In genomic region chr11:9719949-9720646, GRCh38 we compare ENCODE assay signal across 10 cellular contexts. TPM values are rescaled to one million over a fixed set of nuclear protein-coding genes. Genes with fewer than 3 reads are reported as not detected.
DNase-seq lines count a peak whose midpoint lies in the region; ATAC-seq, FAIRE-seq and TF ChIP-seq lines count a peak whose summit lies in the region.
"Had no signal": no experiment of that assay in that cellular context is flagged by ENCODE, and none has a peak within 500 bp of the region (broad histone marks: within the 10 kb centered on the region; RNA-seq: fewer than 3 reads in every experiment).

No MANE protein-coding gene starts in this region.

- no peaks in the 10 kb centered on the region for H3K79me2 ChIP-seq in DND-41 (ENCODE audit: insufficient read depth, low read length)

- no peak for FAIRE-seq in pancreas (lab: Jason Lieb, UNC)

- H3K4me3 ChIP-seq in DND-41 (ENCODE audit: low read depth in 1 of 2, low read length in 2 of 2) (no peak overlapping the region), pancreas (no peak overlapping the region)
- H3K4me3 ChIP-seq: smooth muscle cell had no signal

- peaks cover 38% of the 10 kb centered on the region for H3K4me1 Mint-ChIP-seq in endothelial cell (ENCODE audit: unreplicated experiment)

- no peak overlapping the region for H3K27ac ChIP-seq in DND-41 (ENCODE audit: low read length)
- peak overlapping the region in 3 of 4 donors; percentile 6 to 54 (median 51) for H3K27ac ChIP-seq in pancreas

- peak overlapping the region; percentile 67 for H3K4me3 Mint-ChIP-seq in endothelial cell (ENCODE audit: unreplicated experiment)

- peaks cover 11% of the 10 kb centered on the region for H3K4me1 ChIP-seq in DND-41 (ENCODE audit: insufficient read depth, low read length)
- H3K4me1 ChIP-seq in pancreas, result peaks cover 0 to 17% (median 4%) of the 10 kb centered on the region in 3 donors

- H3K27ac Mint-ChIP-seq in endothelial cell (ENCODE audit: unreplicated experiment), result peak overlapping the region; percentile 99

- no peak for DNase-seq in DND-41
- DNase-seq in NCI-H2029 treated with DMSO at 0.1 percent for 48 hours (lab: John Stamatoyannopoulos, UW), result peak; percentile 39
- DNase-seq in endothelial cell (ENCODE audit: low spot score), result no peak
- no peak for DNase-seq in pancreas
- DNase-seq in amygdala (lab: John Stamatoyannopoulos, UW), result no peak
- no peak for DNase-seq in iPS-NIHi7 (ENCODE audit: extremely low spot score)
- DNase-seq: NCI-H2227 treated with DMSO at 0.1 percent for 48 hours had no signal

- H4K20me1 ChIP-seq in DND-41 (ENCODE audit: insufficient read depth, low read length), result no peaks in the 10 kb centered on the region

- no peak overlapping the region for H3K4me2 ChIP-seq in DND-41 (ENCODE audit: insufficient read depth, low read length)
- H3K4me2 ChIP-seq: smooth muscle cell had no signal

- no peak; the same call in 2 of the 3 replicates for ATAC-seq in DND-41 (ENCODE audit: insufficient read depth, low read depth)
- peak in 3 of 4 donors; percentile 52 to 60 (median 56) for ATAC-seq in pancreas
- ATAC-seq in HG03457 (IDR thresholded peaks at IDR 0.05; ENCODE audit: unreplicated experiment), result no peak
- no peak for ATAC-seq in HG03196 (IDR thresholded peaks at IDR 0.05; ENCODE audit: unreplicated experiment)

- H3K9me3 ChIP-seq in DND-41 (ENCODE audit: insufficient read depth, low read length, severe bottlenecking) (no peaks in the 10 kb centered on the region), pancreas (no peaks in the 10 kb centered on the region)

- H3K27me3 Mint-ChIP-seq in endothelial cell (ENCODE audit: unreplicated experiment), result peaks cover 3% of the 10 kb centered on the region

- TF ChIP-seq CTCF in DND-41 (IDR thresholded peaks at IDR 0.05; ENCODE audit: borderline replicate concordance, extremely low read depth, low read length, poor library complexity, severe bottlenecking) (no peak), endothelial cell (IDR thresholded peaks at IDR 0.05; ENCODE audit: unreplicated experiment) (no peak), pancreas (IDR thresholded peaks at IDR 0.05) (no peak)

- intact Hi-C loops in pancreas (cut with DNase I), result no loop called here

- 67 to 70% methylated on average over 9 of the region's 9 CpGs for WGBS in pancreas, 2 donors

- H2AFZ ChIP-seq in DND-41 (ENCODE audit: low read depth, low read length), result peak overlapping the region; percentile 54

- H3K9ac ChIP-seq in DND-41 (ENCODE audit: low read depth, low read length), result no peak overlapping the region

- H3K36me3 ChIP-seq in DND-41 (ENCODE audit: insufficient read depth, low read length) (no peaks in the 10 kb centered on the region), pancreas (no peaks in the 10 kb centered on the region)

- H3K27me3 ChIP-seq in DND-41 (ENCODE audit: insufficient read depth, low read length, poor library complexity) (peaks cover 6% of the 10 kb centered on the region), pancreas (no peaks in the 10 kb centered on the region)

- H3K36me3 Mint-ChIP-seq in endothelial cell (ENCODE audit: low read depth, unreplicated experiment), result peaks cover 24% of the 10 kb centered on the region

- H3K9me3 Mint-ChIP-seq in endothelial cell (ENCODE audit: unreplicated experiment), result no peaks in the 10 kb centered on the region

RNA-seq across cellular contexts. Expression of gene SWAP70, which starts 56.2 kb away (rescaled TPM):
- 36.0 TPM for total RNA-seq in endothelial cell (ENCODE audit: unreplicated experiment)
- total RNA-seq in pancreas, result 10 to 100 TPM in 4 of 6 donors, 1 to 10 TPM in 2; 9.2 to 22.3 (median 11.9) TPM
- 1 to 10 TPM; 4.8 to 8.3 TPM for polyA plus RNA-seq in pancreas

Comparison
In these comparisons a context has a peak if more than half of its experiments do, and no peak if none do; other contexts are left out.
1. ATAC-seq: peak in pancreas (3 of 4); none in DND-41 (single experiment), HG03457 (single experiment) and HG03196 (single experiment).